Comparison of ENCODE assay signal across 8 cellular contexts in the genomic region with DNA sequence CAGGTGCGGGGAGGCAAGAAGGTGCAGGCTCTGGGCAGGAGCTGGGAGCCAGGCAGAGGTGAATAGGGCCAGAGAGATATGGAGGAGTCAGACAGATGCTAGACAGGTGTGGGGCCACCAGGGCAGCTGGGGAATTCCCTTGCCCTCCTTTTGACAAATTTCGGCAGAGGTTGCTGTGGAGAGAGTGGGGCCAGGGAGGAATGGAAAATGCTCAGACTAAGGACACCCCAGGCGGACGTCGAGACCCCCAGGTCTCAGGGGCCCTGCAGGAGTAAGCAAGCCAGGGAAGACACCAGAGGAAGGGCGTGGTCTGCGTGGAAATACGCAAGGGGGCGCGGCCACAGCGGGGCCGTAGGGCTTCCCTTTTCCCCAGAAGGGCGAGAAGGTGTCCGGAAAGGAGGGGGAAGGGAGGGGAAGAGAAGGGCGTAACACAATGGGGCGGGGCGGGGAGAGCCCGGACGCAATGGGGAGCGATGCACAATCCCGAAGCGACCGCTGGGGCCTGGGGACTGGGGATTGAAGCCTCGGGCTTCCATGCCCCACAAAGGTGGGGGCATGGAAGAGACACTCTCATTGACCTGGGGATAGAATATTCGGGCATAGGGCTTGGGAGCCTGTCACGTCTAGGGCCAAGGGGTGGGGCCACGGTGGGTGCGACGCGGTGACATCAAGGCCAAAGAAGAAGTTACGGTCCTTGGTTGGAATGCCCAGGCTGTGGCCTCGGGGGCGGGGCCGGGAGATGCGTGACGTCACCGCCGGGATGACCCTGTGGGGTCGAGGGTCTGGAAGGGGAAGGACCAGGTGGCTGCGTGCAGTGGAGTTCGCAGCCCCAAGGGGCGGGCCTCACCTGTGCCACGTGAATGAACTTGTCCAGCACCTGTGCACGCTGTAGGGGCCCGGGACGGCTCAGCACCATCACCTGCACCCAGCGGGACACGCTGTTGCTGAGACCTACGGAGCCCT. TPM values are rescaled to one million over a fixed set of nuclear protein-coding genes. Genes with fewer than 3 reads are reported as not detected.
DNase-seq lines count a peak whose midpoint lies in the region; ATAC-seq and TF ChIP-seq lines count a peak whose summit lies in the region.

No MANE protein-coding gene starts in this region.

- intact Hi-C loops in Right ventricle myocardium inferior (cut with DNase I) (no loop called here), posterior vena cava (cut with DNase I) (no loop called here)

- peak; percentile 68 for DNase-seq in GM12865 (ENCODE audit: low read depth)
- peak; percentile 23 for DNase-seq in NCI-H510A (lab: John Stamatoyannopoulos, UW)
- DNase-seq in activated T-cell treated with anti-CD3 and anti-CD28 coated beads for 24 hours (ENCODE audit: low read depth), result peak; percentile 62
- DNase-seq in Right ventricle myocardium inferior (ENCODE audit: missing footprints), result peak; percentile 92
- DNase-seq in posterior vena cava (ENCODE audit: low spot score), result peak; percentile 94
- DNase-seq in cortex of kidney (lab: John Stamatoyannopoulos, UW), result no peak
- DNase-seq in NCI-H1694 (lab: John Stamatoyannopoulos, UW), result no peak

- no peak for TF ChIP-seq CTCF in GM12865 (IDR thresholded peaks at IDR 0.05; ENCODE audit: insufficient read depth, low read depth, low read length, missing control alignments)

- ATAC-seq in Right ventricle myocardium inferior, result peak; percentile 81
- no peak for ATAC-seq in HG03045 (IDR thresholded peaks at IDR 0.05; ENCODE audit: unreplicated experiment)

- H3K4me3 ChIP-seq in GM12865 (ENCODE audit: low read depth, low read length), result peak overlapping the region; percentile 47

RNA-seq across cellular contexts. Expression of a gene that starts 8.2 kb away (rescaled TPM):
- total RNA-seq in Right ventricle myocardium inferior (1.7 TPM), posterior vena cava (1 to 10 TPM; 3.9 to 6.6 TPM)

RNA-seq across cellular contexts. Expression of a gene that starts 14.9 kb away (rescaled TPM):
- 15.1 TPM for total RNA-seq in Right ventricle myocardium inferior
- 10 to 100 TPM in 1 of 2 donors, 1 to 10 TPM in 1; 9.6 to 10.7 TPM for total RNA-seq in posterior vena cava

RNA-seq across cellular contexts. Expression of a gene that starts 15.7 kb away (rescaled TPM):
- total RNA-seq in Right ventricle myocardium inferior (0.81 TPM), posterior vena cava (1 to 10 TPM; 1.3 to 5.6 TPM)

RNA-seq across cellular contexts. Expression of a gene that starts 29.3 kb away (rescaled TPM):
- total RNA-seq in Right ventricle myocardium inferior, result 0.16 TPM
- total RNA-seq in posterior vena cava, result 1 to 10 TPM; 2.8 to 6.5 TPM

RNA-seq across cellular contexts. Expression of a gene that starts 30.0 kb away (rescaled TPM):
- total RNA-seq in Right ventricle myocardium inferior, result not detected
- total RNA-seq in posterior vena cava, result 1 to 10 TPM in 1 of 2 donors, under 1 TPM in 1; 0.51 to 2.2 TPM

Comparison
In these comparisons a context has a peak if more than half of its experiments do, and no peak if none do; other contexts are left out.
1. DNase-seq: peak in GM12865 (single experiment), NCI-H510A (single experiment), activated T-cell treated with anti-CD3 and anti-CD28 coated beads for 24 hours (single experiment), Right ventricle myocardium inferior (single experiment) and posterior vena cava (single experiment); none in cortex of kidney (single experiment) and NCI-H1694 (single experiment).